In genomic region chr12:48787791-48788521, GRCh38 we compare ENCODE assay signal across 8 cellular contexts. TPM values are rescaled to one million over a fixed set of nuclear protein-coding genes. Genes with fewer than 3 reads are reported as not detected.
DNase-seq lines count a peak whose midpoint lies in the region; ATAC-seq and TF ChIP-seq lines count a peak whose summit lies in the region.

No MANE protein-coding gene starts in this region.

- no peak for ATAC-seq in HG03439 (IDR thresholded peaks at IDR 0.05; ENCODE audit: unreplicated experiment)

- H3K9ac ChIP-seq in iPS-15b (ENCODE audit: low read depth, low read length), result peak overlapping the region; percentile 54

- H3K27ac ChIP-seq in ascending aorta, result peak overlapping the region; percentile 97 to 99
- H3K27ac ChIP-seq in skin epidermis, result peak overlapping the region in 19 of 21 experiments; percentile 25 to 94 (median 77)

- H3K4me1 ChIP-seq in HAP-1, result peaks cover 7% of the 10 kb centered on the region
- H3K4me1 ChIP-seq in ascending aorta, result peaks cover 7 to 17% of the 10 kb centered on the region in 2 donors
- peaks cover 4% of the 10 kb centered on the region for H3K4me1 ChIP-seq in iPS-15b (ENCODE audit: control insufficient read depth, insufficient read depth, low read length)

- no peaks in the 10 kb centered on the region for H3K9me3 ChIP-seq in HAP-1
- no peaks in the 10 kb centered on the region for H3K9me3 ChIP-seq in ascending aorta
- H3K9me3 ChIP-seq in iPS-15b (ENCODE audit: control insufficient read depth, insufficient read depth, low read length), result no peaks in the 10 kb centered on the region

- no peak for TF ChIP-seq CTCF in ascending aorta (IDR thresholded peaks at IDR 0.05)

- intact Hi-C loops in ascending aorta (cut with DNase I), result loop anchor here (2.0 kb wide), 1 partner anchor 71 kb away; the partner anchor contains the start of gene CCNT1

- H3K36me3 ChIP-seq in HAP-1 (replicated peaks) (no peaks in the 10 kb centered on the region), ascending aorta (peaks cover 3% of the 10 kb centered on the region in 2 donors), iPS-15b (ENCODE audit: control insufficient read depth, insufficient read depth, low read length) (peaks cover 3% of the 10 kb centered on the region)

- in situ Hi-C loops in HAP-1 (cut with MboI; ENCODE audit: low sequenced_read_pairs), result no loop called here

- DNase-seq in HAP-1 (ENCODE audit: low spot score in 2 of 2) (no peak), ascending aorta (ENCODE audit: low spot score in 2 of 2) (no peak), pons (ENCODE audit: low spot score) (no peak), HuH-7 (ENCODE audit: low spot score) (no peak), NCI-H748 (lab: John Stamatoyannopoulos, UW; ENCODE audit: unreplicated experiment) (no peak)

- H3K27me3 ChIP-seq in HAP-1 (ENCODE audit: low read depth), result no peaks in the 10 kb centered on the region
- no peaks in the 10 kb centered on the region for H3K27me3 ChIP-seq in ascending aorta
- peaks cover 8% of the 10 kb centered on the region for H3K27me3 ChIP-seq in iPS-15b (ENCODE audit: control insufficient read depth, insufficient read depth, low read length)

- H3K4me3 ChIP-seq in HAP-1, result peak overlapping the region; percentile 72
- peak overlapping the region; percentile 90 to 97 for H3K4me3 ChIP-seq in ascending aorta
- peak overlapping the region; percentile 77 for H3K4me3 ChIP-seq in iPS-15b (ENCODE audit: low read depth, low read length)
- peak overlapping the region; percentile 53 to 83 (median 67) for H3K4me3 ChIP-seq in skin epidermis

RNA-seq across cellular contexts. Expression of gene ADCY6, which starts 0.9 kb away (rescaled TPM):
- total RNA-seq in ascending aorta, result 65.0 TPM

RNA-seq across cellular contexts. Expression of gene CACNB3, which starts 30.3 kb away (rescaled TPM):
- 54.5 TPM for total RNA-seq in ascending aorta
